In genomic region chr11:72735495-72736027, GRCh38 we compare ENCODE assay signal across 8 cellular contexts. TPM values are rescaled to one million over a fixed set of nuclear protein-coding genes. Genes with fewer than 3 reads are reported as not detected.
A peak's percentile ranks its signal among the peaks of the same experiment; 100 is the strongest.
DNase-seq lines count a peak whose midpoint lies in the region; ATAC-seq and TF ChIP-seq lines count a peak whose summit lies in the region.

No MANE protein-coding gene starts in this region.

- peaks cover 5% of the 10 kb centered on the region for H3K36me3 Mint-ChIP-seq in chondrocyte (ENCODE audit: low read depth)

- in situ Hi-C loops in KBM-7 (cut with MboI; ENCODE audit: low pct_unique_long_range_greater_than_20kb, low sequenced_read_pairs): no loop called here

- peaks cover 9% of the 10 kb centered on the region for H3K4me1 ChIP-seq in BE2C
- H3K4me1 ChIP-seq in lung (ENCODE audit: control insufficient read depth in 2 of 2, insufficient read depth in 2 of 2, low read length in 2 of 2): peaks cover 0 to 35% of the 10 kb centered on the region in 2 donors

- peak overlapping the region; percentile 27 for H3K27ac Mint-ChIP-seq in chondrocyte (ENCODE audit: unreplicated experiment)

- H3K36me3 ChIP-seq in BE2C (no peaks in the 10 kb centered on the region), lung (ENCODE audit: control insufficient read depth in 2 of 2, insufficient read depth in 2 of 2, low read length in 2 of 2) (peaks cover 0 to 6% of the 10 kb centered on the region in 2 donors)

- H3K4me3 ChIP-seq in BE2C (ENCODE audit: low read depth, low read length) (no peak overlapping the region), lung (no peak overlapping the region)

- peaks cover 3% of the 10 kb centered on the region for H3K9me3 Mint-ChIP-seq in chondrocyte (ENCODE audit: low read depth)

- 49 to 63% methylated on average over 8 of the region's 8 CpGs for WGBS in lung, 2 donors

- DNase-seq in BE2C (peak; percentile 95), KBM-7 (peak; percentile 49), chondrocyte (ENCODE audit: low spot score) (no peak), lung (ENCODE audit: low spot score) (no peak), kidney glomerular epithelial cell (lab: John Stamatoyannopoulos, UW) (no peak)

- no peak overlapping the region for H3K4me3 Mint-ChIP-seq in chondrocyte (ENCODE audit: unreplicated experiment)

- peak overlapping the region; percentile 69 to 72 for H3K27ac ChIP-seq in lung (ENCODE audit: low read depth in 1 of 2, low read length in 1 of 2)

- no peaks in the 10 kb centered on the region for H3K27me3 Mint-ChIP-seq in chondrocyte (ENCODE audit: low read depth)

- no peak for TF ChIP-seq CTCF in BE2C (IDR thresholded peaks at IDR 0.05; ENCODE audit: low read depth, low read length)
- no peak for TF ChIP-seq CTCF in chondrocyte (IDR thresholded peaks at IDR 0.05)
- no peak for TF ChIP-seq CTCF in lung (IDR thresholded peaks at IDR 0.05; ENCODE audit: control extremely low read depth, extremely low read depth)

- H3K27me3 ChIP-seq in BE2C (no peaks in the 10 kb centered on the region), lung (ENCODE audit: control insufficient read depth, insufficient read depth) (no peaks in the 10 kb centered on the region)

- H3K9me3 ChIP-seq in BE2C: no peaks in the 10 kb centered on the region
- peaks cover 0 to 3% of the 10 kb centered on the region in 2 donors for H3K9me3 ChIP-seq in lung (ENCODE audit: control insufficient read depth in 2 of 2, insufficient read depth in 1 of 2, low read length in 1 of 2)

- ATAC-seq in lung (ENCODE audit: insufficient read depth, low FRiP score) (no peak), HG02623 (IDR thresholded peaks at IDR 0.05; ENCODE audit: unreplicated experiment) (no peak), GM18511 (IDR thresholded peaks at IDR 0.05; ENCODE audit: unreplicated experiment) (no peak), GM19324 (IDR thresholded peaks at IDR 0.05; ENCODE audit: low FRiP score, unreplicated experiment) (no peak)

- peaks cover 21% of the 10 kb centered on the region for H3K4me1 Mint-ChIP-seq in chondrocyte (ENCODE audit: low read depth)

RNA-seq across cellular contexts. Expression of gene ARAP1, which starts 16.6 kb away (rescaled TPM):
- polyA plus RNA-seq in BE2C (2012; ENCODE audit: insufficient read depth, insufficient read length, low read depth): 43.3 TPM
- 45.3 to 67.4 TPM (median 48.1 TPM) in 3 replicates for total RNA-seq in chondrocyte
- 100 to 1,000 TPM; 168 to 218 TPM for total RNA-seq in lung
- polyA plus RNA-seq in lung: 100 to 1,000 TPM; 134 to 178 TPM

RNA-seq across cellular contexts. Expression of gene STARD10, which starts 58.3 kb away (rescaled TPM):
- polyA plus RNA-seq in BE2C (2012; ENCODE audit: insufficient read depth, insufficient read length, low read depth): 71.9 TPM
- 58.8 to 81.0 TPM (median 79.4 TPM) in 3 replicates for total RNA-seq in chondrocyte
- 100 to 1,000 TPM in 1 of 2 donors, 10 to 100 TPM in 1; 97.1 to 108 TPM for total RNA-seq in lung
- 100 to 1,000 TPM in 1 of 2 donors, 10 to 100 TPM in 1; 66.5 to 198 TPM for polyA plus RNA-seq in lung

Comparison
In these comparisons a context has a peak if more than half of its experiments do, and no peak if none do; other contexts are left out.
1. DNase-seq: peak in BE2C (single experiment) and KBM-7 (single experiment); none in chondrocyte (single experiment), lung (single experiment) and kidney glomerular epithelial cell (single experiment).